In the genomic region with DNA sequence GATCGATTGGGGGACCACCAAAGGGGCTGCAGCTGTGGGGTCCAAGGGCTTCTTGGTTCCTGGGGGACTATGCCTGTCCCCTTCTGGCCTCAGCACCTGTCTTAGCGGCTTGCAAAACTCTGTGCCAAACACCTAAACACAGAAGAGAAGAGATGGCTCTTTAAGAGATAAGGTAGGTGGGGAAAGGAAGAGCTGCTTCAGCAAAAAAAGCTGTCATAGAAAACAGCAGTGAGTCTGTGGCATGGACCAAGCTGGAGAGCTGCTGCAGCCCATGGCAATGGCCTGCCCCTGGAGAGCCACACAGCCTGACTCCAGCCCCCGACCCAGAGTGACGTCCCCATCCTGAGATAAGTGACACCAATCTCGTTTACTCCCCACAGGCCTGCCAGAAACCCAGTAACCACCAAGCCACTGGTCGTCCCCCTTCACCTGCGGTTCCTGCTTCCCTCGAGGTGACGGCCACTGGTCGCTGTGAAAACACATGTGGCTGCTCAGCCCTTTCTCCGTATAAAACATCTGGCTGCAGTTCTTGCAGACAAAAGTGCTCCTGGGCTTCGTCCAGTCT, we compare ENCODE assay signal across 1 cellular context.
TF ChIP-seq lines count a peak whose summit lies in the region.

No MANE protein-coding gene starts in this region.

TF ChIP-seq in H1, 55 proteins besides CTCF, POLR2A, EP300 and RAD21:
- TF ChIP-seq BRCA1 (IDR thresholded peaks at IDR 0.05; ENCODE audit: low read depth, low read length) (no peak), NRF1 (IDR thresholded peaks at IDR 0.05; ENCODE audit: low read depth, low read length) (no peak), PHF8 (conservative IDR thresholded peaks at IDR 0.05; ENCODE audit: low read depth, low read length) (no peak), POLR2AphosphoS5 (IDR thresholded peaks at IDR 0.05; ENCODE audit: low read depth, low read length) (no peak), ATF2 (IDR thresholded peaks at IDR 0.05; ENCODE audit: low read length) (no peak), GABPA (IDR thresholded peaks at IDR 0.05; ENCODE audit: borderline replicate concordance, insufficient read depth, low read length) (no peak), RXRA (IDR thresholded peaks at IDR 0.05; ENCODE audit: insufficient read depth, low read depth, low read length) (no peak), YY1 (IDR thresholded peaks at IDR 0.05; ENCODE audit: low read depth, low read length) (no peak), TAF1 (IDR thresholded peaks at IDR 0.05; ENCODE audit: low read depth, low read length) (no peak), SAP30 (IDR thresholded peaks at IDR 0.05; ENCODE audit: insufficient read depth, insufficient replicate concordance, low read length) (no peak), KDM1A (IDR thresholded peaks at IDR 0.05; ENCODE audit: borderline replicate concordance, low read length) (no peak)
TF ChIP-seq in H1: peak in this region for 0.
